ENCODE assay signal across 8 cellular contexts in genomic region chr21:42878993-42879787, GRCh38. TPM values are rescaled to one million over a fixed set of nuclear protein-coding genes. Genes with fewer than 3 reads are reported as not detected.
DNase-seq lines count a peak whose midpoint lies in the region; ATAC-seq and TF ChIP-seq lines count a peak whose summit lies in the region.

Gene WDR4, minus strand, starts transcription at chr21:42879539. Its CDS starts 44 bp downstream, at chr21:42879495.

- H3K79me2 ChIP-seq in parathyroid adenoma: no peaks in the 10 kb centered on the region

- peak; percentile 99 for DNase-seq in GM13976 (ENCODE audit: low spot score)
- peak; percentile 69 for DNase-seq in NCI-H1436 treated with DMSO at 0.1 percent for 48 hours (lab: John Stamatoyannopoulos, UW)
- DNase-seq in T follicular helper cell (ENCODE audit: low read depth): peak; percentile 98
- peak; percentile 98 for DNase-seq in adipocyte (ENCODE audit: low read depth)
- DNase-seq in cardiac muscle cell (ENCODE audit: low read depth in 1 of 2, low spot score in 1 of 2): peak; percentile 96 to 98
- DNase-seq in tibial nerve (ENCODE audit: low spot score in 2 of 2): peak; percentile 95 to 96

- WGBS in tibial nerve, 2 donors: 0 to 1% methylated on average over 24 to 32 of the region's 80 CpGs

- H3K9ac ChIP-seq in adipocyte (ENCODE audit: low read length) (peak within 1 kb of the TSS; percentile 92), parathyroid adenoma (no peak within 1 kb of the TSS)

- H3K4me2 ChIP-seq in parathyroid adenoma (ENCODE audit: low read length): peak within 1 kb of the TSS; percentile 72

- in situ Hi-C loops in GM13976 (cut with MboI; ENCODE audit: low sequenced_read_pairs, unreplicated experiment): no loop called here

- peak; percentile 80 to 96 for TF ChIP-seq EP300 in tibial nerve (IDR thresholded peaks at IDR 0.05)

- H3K27ac ChIP-seq in cardiac muscle cell: peak within 1 kb of the TSS; percentile 78
- peak within 1 kb of the TSS; percentile 79 for H3K27ac ChIP-seq in parathyroid adenoma
- H3K27ac ChIP-seq in tibial nerve: peak within 1 kb of the TSS; percentile 81 to 83 (median 82)

- peak within 1 kb of the TSS; percentile 94 for H2AFZ ChIP-seq in parathyroid adenoma

- H3K36me3 ChIP-seq in adipocyte (ENCODE audit: control insufficient read depth, insufficient read depth, low read length, severe bottlenecking) (peaks cover 16% of the 10 kb centered on the region), cardiac muscle cell (no peaks in the 10 kb centered on the region), parathyroid adenoma (ENCODE audit: control insufficient read depth, insufficient read depth, low read length) (no peaks in the 10 kb centered on the region), tibial nerve (peaks cover 0 to 23% (median 0%) of the 10 kb centered on the region in 3 donors)

- H3K4me1 ChIP-seq in adipocyte (ENCODE audit: control insufficient read depth, insufficient read depth, low read length) (peaks cover 12% of the 10 kb centered on the region), cardiac muscle cell (ENCODE audit: low read depth) (peaks cover 5% of the 10 kb centered on the region), parathyroid adenoma (no peaks in the 10 kb centered on the region), tibial nerve (peaks cover 0 to 23% (median 4%) of the 10 kb centered on the region in 4 donors)

- H3K4me3 ChIP-seq in adipocyte (ENCODE audit: low read length): peak within 1 kb of the TSS; percentile 99
- peak within 1 kb of the TSS; percentile 78 for H3K4me3 ChIP-seq in cardiac muscle cell
- H3K4me3 ChIP-seq in parathyroid adenoma (ENCODE audit: low read depth, low read length): peak within 1 kb of the TSS; percentile 83
- peak within 1 kb of the TSS; percentile 81 to 97 (median 97) for H3K4me3 ChIP-seq in tibial nerve

- peak; percentile 84 for ATAC-seq in HG02852 (IDR thresholded peaks at IDR 0.05; ENCODE audit: unreplicated experiment)

- H3K9me3 ChIP-seq in adipocyte (ENCODE audit: control insufficient read depth, low read length) (no peaks in the 10 kb centered on the region), cardiac muscle cell (ENCODE audit: low read depth) (no peaks in the 10 kb centered on the region), parathyroid adenoma (ENCODE audit: control insufficient read depth, low read length) (no peaks in the 10 kb centered on the region), tibial nerve (no peaks in the 10 kb centered on the region)

- TF ChIP-seq POLR2A in tibial nerve (IDR thresholded peaks at IDR 0.05): peak; percentile 35 to 74

- H3K27me3 ChIP-seq in adipocyte (replicated peaks; ENCODE audit: control insufficient read depth, insufficient read depth, low read length) (no peaks in the 10 kb centered on the region), cardiac muscle cell (no peaks in the 10 kb centered on the region), parathyroid adenoma (ENCODE audit: control insufficient read depth, insufficient read depth, low read length) (no peaks in the 10 kb centered on the region), tibial nerve (no peaks in the 10 kb centered on the region)

- TF ChIP-seq CTCF in GM13976 (IDR thresholded peaks at IDR 0.05; ENCODE audit: borderline replicate concordance, control extremely low read depth, extremely low read depth, insufficient read depth, missing control alignments): no peak
- TF ChIP-seq CTCF in cardiac muscle cell (IDR thresholded peaks at IDR 0.05; ENCODE audit: low read depth, low read length): no peak
- TF ChIP-seq CTCF in parathyroid adenoma (IDR thresholded peaks at IDR 0.05): no peak
- peak in 1 of 5 experiments; percentile 31 for TF ChIP-seq CTCF in tibial nerve (IDR thresholded peaks at IDR 0.05)

RNA-seq across cellular contexts. Expression of gene WDR4, which starts in this region (rescaled TPM):
- total RNA-seq in cardiac muscle cell (8.1 and 8.8 TPM in 2 replicates), tibial nerve (10 to 100 TPM; 13.0 to 30.6 (median 17.4) TPM)
- polyA plus RNA-seq in cardiac muscle cell: 5.5 and 9.3 TPM in 2 replicates

Comparison
In these comparisons a context has a peak if more than half of its experiments do, and no peak if none do; other contexts are left out.
1. Peak in every context shown above with its lines: DNase-seq, ATAC-seq, H3K4me3 ChIP-seq and H3K27ac ChIP-seq.